Comparison of ENCODE assay signal across 8 cellular contexts in genomic region chr4:161320377-161320776, GRCh38.
DNase-seq lines count a peak whose midpoint lies in the region; ATAC-seq, FAIRE-seq and TF ChIP-seq lines count a peak whose summit lies in the region.

No MANE protein-coding gene starts in this region.

- H3K27ac ChIP-seq in A549: no peak overlapping the region
- H3K27ac ChIP-seq in effector memory CD4-positive, alpha-beta T cell (ENCODE audit: insufficient read depth, low read length, poor library complexity, severe bottlenecking): no peak overlapping the region

- H3K4me1 Mint-ChIP-seq in activated naive CD8-positive, alpha-beta T cell treated with anti-CD3 and anti-CD28 coated beads for 36 hours: no peaks in the 10 kb centered on the region
- no peaks in the 10 kb centered on the region for H3K4me1 Mint-ChIP-seq in activated T-helper 2 cell treated with anti-CD3 and anti-CD28 coated beads, Interferon-gamma antibody, Interleukin-2, Interleukin-4, amounts not matched to agents 10 μg/mL and 5 μg/mL and 100 μg/mL, durations not matched to agents 14 hours and 24 hours and 36 hours (ENCODE audit: low read depth)

- no peaks in the 10 kb centered on the region for H3K9me3 Mint-ChIP-seq in activated naive CD8-positive, alpha-beta T cell treated with anti-CD3 and anti-CD28 coated beads for 36 hours
- no peaks in the 10 kb centered on the region for H3K9me3 Mint-ChIP-seq in activated T-helper 2 cell treated with anti-CD3 and anti-CD28 coated beads, Interferon-gamma antibody, Interleukin-2, Interleukin-4, amounts not matched to agents 10 μg/mL and 5 μg/mL and 100 μg/mL, durations not matched to agents 14 hours and 24 hours and 36 hours

- no peaks in the 10 kb centered on the region for H3K4me1 ChIP-seq in A549
- H3K4me1 ChIP-seq in effector memory CD4-positive, alpha-beta T cell (ENCODE audit: control insufficient read depth, insufficient read depth, low read length, poor library complexity, severe bottlenecking): no peaks in the 10 kb centered on the region

- CTCF ChIA-PET in A549 (lab: Yijun Ruan, JAX): interaction anchor here (0.8 kb wide), 1 partner anchor 63 kb away, joined by 3 read pairs; no protein-coding TSS in a partner anchor

- H3K4me2 ChIP-seq in A549: no peak overlapping the region

- no peak for TF ChIP-seq EP300 in A549 (IDR thresholded peaks at IDR 0.05)

- no peaks in the 10 kb centered on the region for H3K36me3 Mint-ChIP-seq in activated naive CD8-positive, alpha-beta T cell treated with anti-CD3 and anti-CD28 coated beads for 36 hours
- H3K36me3 Mint-ChIP-seq in activated T-helper 2 cell treated with anti-CD3 and anti-CD28 coated beads, Interferon-gamma antibody, Interleukin-2, Interleukin-4, amounts not matched to agents 10 μg/mL and 5 μg/mL and 100 μg/mL, durations not matched to agents 14 hours and 24 hours and 36 hours (ENCODE audit: low read depth): no peaks in the 10 kb centered on the region

- DNase-seq in A549 (ENCODE audit: low read depth in 1 of 2, low spot score in 1 of 2) (peak; percentile 2 to 54), left lobe of liver (ENCODE audit: low spot score) (peak; percentile 47)
- no peak for DNase-seq in activated naive CD8-positive, alpha-beta T cell treated with anti-CD3 and anti-CD28 coated beads for 36 hours
- no peak for DNase-seq in effector memory CD4-positive, alpha-beta T cell
- DNase-seq in activated T-helper 2 cell treated with anti-CD3 and anti-CD28 coated beads, Interferon-gamma antibody, Interleukin-2, Interleukin-4, amounts not matched to agents 10 μg/mL and 5 μg/mL and 100 μg/mL, durations not matched to agents 14 hours and 24 hours and 36 hours (ENCODE audit: low spot score): no peak

- no peaks in the 10 kb centered on the region for H3K9me3 ChIP-seq in A549
- H3K9me3 ChIP-seq in effector memory CD4-positive, alpha-beta T cell (ENCODE audit: control insufficient read depth, low read length): no peaks in the 10 kb centered on the region

- H3K27me3 Mint-ChIP-seq in activated naive CD8-positive, alpha-beta T cell treated with anti-CD3 and anti-CD28 coated beads for 36 hours: no peaks in the 10 kb centered on the region
- H3K27me3 Mint-ChIP-seq in activated T-helper 2 cell treated with anti-CD3 and anti-CD28 coated beads, Interferon-gamma antibody, Interleukin-2, Interleukin-4, amounts not matched to agents 10 μg/mL and 5 μg/mL and 100 μg/mL, durations not matched to agents 14 hours and 24 hours and 36 hours (ENCODE audit: low read depth): no peaks in the 10 kb centered on the region

- POLR2A ChIA-PET in A549 (lab: Yijun Ruan, JAX): no interaction called here

- H3K27ac Mint-ChIP-seq in activated naive CD8-positive, alpha-beta T cell treated with anti-CD3 and anti-CD28 coated beads for 36 hours: no peak overlapping the region
- no peak overlapping the region for H3K27ac Mint-ChIP-seq in activated T-helper 2 cell treated with anti-CD3 and anti-CD28 coated beads, Interferon-gamma antibody, Interleukin-2, Interleukin-4, amounts not matched to agents 10 μg/mL and 5 μg/mL and 100 μg/mL, durations not matched to agents 14 hours and 24 hours and 36 hours

- FAIRE-seq in A549 (lab: Jason Lieb, UNC): no peak

- ATAC-seq in A549 (peak; percentile 73 to 80; a peak in 5 of 6 replicates), GM18519 (IDR thresholded peaks at IDR 0.05; ENCODE audit: low FRiP score, unreplicated experiment) (peak; percentile 91), HG03469 (IDR thresholded peaks at IDR 0.05; ENCODE audit: unreplicated experiment) (peak; percentile 60), SK-N-SH treated with all-trans-retinoic acid at 6 μM for 48 hours (peak; percentile 64; the same call in 2 of the 3 replicates), left lobe of liver (peak; percentile 93)

- H3K4me3 Mint-ChIP-seq in activated naive CD8-positive, alpha-beta T cell treated with anti-CD3 and anti-CD28 coated beads for 36 hours: no peak overlapping the region
- no peak overlapping the region for H3K4me3 Mint-ChIP-seq in activated T-helper 2 cell treated with anti-CD3 and anti-CD28 coated beads, Interferon-gamma antibody, Interleukin-2, Interleukin-4, amounts not matched to agents 10 μg/mL and 5 μg/mL and 100 μg/mL, durations not matched to agents 14 hours and 24 hours and 36 hours (ENCODE audit: low read depth)

- TF ChIP-seq CTCF in A549 (IDR thresholded peaks at IDR 0.05): peak; percentile 48

- H3K27me3 ChIP-seq in effector memory CD4-positive, alpha-beta T cell (replicated peaks; ENCODE audit: control insufficient read depth, insufficient read depth, low read length, poor library complexity, severe bottlenecking): no peaks in the 10 kb centered on the region

- TF ChIP-seq RAD21 in A549 (conservative IDR thresholded peaks at IDR 0.05 in 1 of 2, IDR thresholded peaks at IDR 0.05 in 1 of 2): peak; percentile 36 to 39; a peak in 4 of 5 replicates

- TF ChIP-seq POLR2A in A549 (IDR thresholded peaks at IDR 0.05; ENCODE audit: low read length): no peak

- WGBS in A549 (ENCODE audit: missing lambda C conversion rate): 8% methylated on average over 4 of the region's 4 CpGs

- H3K4me3 ChIP-seq in A549: no peak overlapping the region
- H3K4me3 ChIP-seq in effector memory CD4-positive, alpha-beta T cell (ENCODE audit: insufficient read depth, low read depth, low read length, poor library complexity, severe bottlenecking): no peak overlapping the region

- H3K36me3 ChIP-seq in effector memory CD4-positive, alpha-beta T cell (ENCODE audit: control insufficient read depth, insufficient read depth, low read length): no peaks in the 10 kb centered on the region

- intact Hi-C loops in activated T-helper 2 cell treated with anti-CD3 and anti-CD28 coated beads, Interferon-gamma antibody, Interleukin-2, Interleukin-4, amounts not matched to agents 10 μg/mL and 5 μg/mL and 100 μg/mL, durations not matched to agents 14 hours and 24 hours and 36 hours (cut with micrococcal nuclease): no loop called here

TF ChIP-seq in A549, 52 proteins besides CTCF, POLR2A, EP300 and RAD21:
- TF ChIP-seq HMGXB4 (CRISPR knock-in tag; IDR thresholded peaks at IDR 0.05; ENCODE audit: borderline replicate concordance) (no peak), SMC3 (IDR thresholded peaks at IDR 0.05) (peak; percentile 65), CBX2 (IDR thresholded peaks at IDR 0.05; ENCODE audit: borderline replicate concordance, low read depth) (no peak), GATA3 (IDR thresholded peaks at IDR 0.05; ENCODE audit: borderline replicate concordance) (no peak), ZC3H11A (IDR thresholded peaks at IDR 0.05) (no peak), RFX5 (IDR thresholded peaks at IDR 0.05) (no peak)

TF ChIP-seq in SK-N-SH treated with all-trans-retinoic acid at 6 μM for 48 hours, 23 proteins besides CTCF, POLR2A, EP300 and RAD21 (continues in another document):
- TF ChIP-seq CREB5 (CRISPR knock-in tag; IDR thresholded peaks at IDR 0.05; ENCODE audit: low read depth) (no peak), CSDC2 (CRISPR knock-in tag; IDR thresholded peaks at IDR 0.05) (no peak), POU6F1 (CRISPR knock-in tag; IDR thresholded peaks at IDR 0.05; ENCODE audit: borderline replicate concordance, low read depth) (no peak), ZNF70 (CRISPR knock-in tag; IDR thresholded peaks at IDR 0.05) (no peak), PATZ1 (CRISPR knock-in tag; IDR thresholded peaks at IDR 0.05; ENCODE audit: borderline replicate concordance) (no peak), SNAI2 (CRISPR knock-in tag; IDR thresholded peaks at IDR 0.05) (no peak), ISL1 (CRISPR knock-in tag; IDR thresholded peaks at IDR 0.05) (no peak), OSR1 (CRISPR knock-in tag; IDR thresholded peaks at IDR 0.05) (no peak), ZNF565 (CRISPR knock-in tag; conservative IDR thresholded peaks at IDR 0.05; ENCODE audit: low read depth) (no peak), TOX (CRISPR knock-in tag; IDR thresholded peaks at IDR 0.05; ENCODE audit: borderline replicate concordance) (no peak)

Comparison
In these comparisons a context has a peak if more than half of its experiments do, and no peak if none do; other contexts are left out.
1. DNase-seq: peak in A549 (2 of 2) and left lobe of liver (single experiment); none in activated naive CD8-positive, alpha-beta T cell treated with anti-CD3 and anti-CD28 coated beads for 36 hours (single experiment), effector memory CD4-positive, alpha-beta T cell (0 of 3) and activated T-helper 2 cell treated with anti-CD3 and anti-CD28 coated beads, Interferon-gamma antibody, Interleukin-2, Interleukin-4, amounts not matched to agents 10 μg/mL and 5 μg/mL and 100 μg/mL, durations not matched to agents 14 hours and 24 hours and 36 hours (single experiment).
2. Peak in every context shown above with its lines, with median percentiles within 50 percentile points of each other: ATAC-seq.